ENCODE assay signal across 8 cellular contexts in the genomic region with DNA sequence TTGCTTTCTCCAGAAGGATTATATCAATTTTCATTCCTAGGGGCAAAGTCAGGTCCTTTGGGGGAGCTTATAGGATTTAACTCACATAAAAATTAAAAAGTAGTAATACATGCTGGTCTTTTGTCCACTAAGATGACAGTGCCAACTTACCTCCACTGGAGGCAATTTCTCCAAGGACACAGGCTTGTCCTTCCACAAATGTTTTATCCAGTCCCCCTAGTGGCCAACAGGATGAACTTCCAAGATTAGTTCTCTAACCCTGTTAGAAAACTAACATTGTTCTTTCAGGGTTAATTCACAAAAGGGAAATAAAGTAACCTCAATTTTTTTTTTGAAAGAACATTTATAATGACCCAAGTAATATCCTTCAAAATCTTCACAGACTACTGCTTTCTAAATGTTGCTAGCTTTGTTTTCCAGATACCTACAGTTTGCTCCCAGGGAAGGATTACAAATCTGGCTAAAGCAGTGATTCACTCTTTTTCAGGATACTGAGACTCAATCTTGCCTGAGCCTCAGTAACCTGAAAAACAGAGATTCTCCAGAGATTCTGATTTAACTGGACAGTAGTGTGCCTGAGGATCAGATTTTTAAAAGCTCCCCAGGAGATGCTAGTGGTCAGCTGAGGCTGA. TPM values are rescaled to one million over a fixed set of nuclear protein-coding genes. Genes with fewer than 3 reads are reported as not detected.
A peak's percentile ranks its signal among the peaks of the same experiment; 100 is the strongest.
DNase-seq lines count a peak whose midpoint lies in the region; ATAC-seq and TF ChIP-seq lines count a peak whose summit lies in the region.

No MANE protein-coding gene starts in this region.

- no peaks in the 10 kb centered on the region for H3K9me3 ChIP-seq in right lobe of liver

- no peaks in the 10 kb centered on the region for H3K36me3 ChIP-seq in right lobe of liver

- DNase-seq in Daoy (ENCODE audit: low read depth) (peak; percentile 56), OCI-M1 (lab: John Stamatoyannopoulos, UW) (peak; percentile 73), cerebellum (ENCODE audit: low spot score) (peak; percentile 67), right lobe of liver (no peak), NCI-H226 (no peak)
- peak; percentile 48 for DNase-seq in Jurkat, Clone E6-1 (ENCODE audit: low read depth, low spot score)

- intact Hi-C loops in right lobe of liver (cut with DNase I), result no loop called here

- peak; percentile 68 to 73 (median 70) for ATAC-seq in right lobe of liver
- ATAC-seq in HG03025 (IDR thresholded peaks at IDR 0.05; ENCODE audit: low FRiP score, unreplicated experiment), result no peak
- no peak for ATAC-seq in HG03520 (IDR thresholded peaks at IDR 0.05; ENCODE audit: unreplicated experiment)

- H3K4me1 ChIP-seq in right lobe of liver, result no peaks in the 10 kb centered on the region

- no peak overlapping the region for H3K4me3 ChIP-seq in Jurkat, Clone E6-1 (ENCODE audit: low read length)
- no peak overlapping the region for H3K4me3 ChIP-seq in right lobe of liver

- TF ChIP-seq CTCF in right lobe of liver (IDR thresholded peaks at IDR 0.05), result peak; percentile 65 to 86 (median 80)

- H3K27me3 ChIP-seq in right lobe of liver, result no peaks in the 10 kb centered on the region

- TF ChIP-seq POLR2A in right lobe of liver (IDR thresholded peaks at IDR 0.05), result no peak

- H3K27ac ChIP-seq in right lobe of liver, result no peak overlapping the region

RNA-seq across cellular contexts. Expression of gene UBR2, which starts 31.7 kb away (rescaled TPM):
- 23.1 and 24.5 TPM in 2 replicates for total RNA-seq in Daoy (2014; rRNA removed; shearing (Covaris generic))
- polyA plus RNA-seq in Jurkat, Clone E6-1 (2012; ENCODE audit: insufficient read depth, insufficient read length), result 11.9 TPM
- total RNA-seq in cerebellum, result 29.0 TPM
- 10 to 100 TPM; 14.0 to 22.8 (median 16.7) TPM for total RNA-seq in right lobe of liver

Comparison
In these comparisons a context has a peak if more than half of its experiments do, and no peak if none do; other contexts are left out.
1. DNase-seq: peak in Daoy (single experiment), Jurkat, Clone E6-1 (single experiment), OCI-M1 (single experiment) and cerebellum (single experiment); none in right lobe of liver (0 of 3) and NCI-H226 (single experiment).
2. ATAC-seq: peak in right lobe of liver (4 of 4); none in HG03025 (single experiment) and HG03520 (single experiment).